ENCODE assay signal across 11 cellular contexts in genomic region chr1:54326577-54327385, GRCh38.
A peak's percentile ranks its signal among the peaks of the same experiment; 100 is the strongest.
DNase-seq lines count a peak whose midpoint lies in the region; ATAC-seq, FAIRE-seq and TF ChIP-seq lines count a peak whose summit lies in the region.
"Had no signal": no experiment of that assay in that cellular context is flagged by ENCODE, and none has a peak within 500 bp of the region (broad histone marks: within the 10 kb centered on the region; RNA-seq: fewer than 3 reads in every experiment).

No MANE protein-coding gene starts in this region.

- ATAC-seq in right cardiac atrium (no peak), GM19452 (IDR thresholded peaks at IDR 0.05; ENCODE audit: unreplicated experiment) (no peak)

- H3K27me3 ChIP-seq in SJCRH30: no peaks in the 10 kb centered on the region
- H3K27me3 ChIP-seq in right cardiac atrium (ENCODE audit: control insufficient read depth, insufficient read depth): no peaks in the 10 kb centered on the region

- H3K9me3 ChIP-seq in SJCRH30 (replicated peaks) (no peaks in the 10 kb centered on the region), right cardiac atrium (ENCODE audit: control insufficient read depth, low read length) (no peaks in the 10 kb centered on the region)

- H3K4me3 ChIP-seq in SJCRH30: peak overlapping the region; percentile 25
- H3K4me3 ChIP-seq in right cardiac atrium (ENCODE audit: low read length): no peak overlapping the region

- 64% methylated on average over 11 of the region's 11 CpGs for WGBS in right cardiac atrium

- H3K27ac ChIP-seq in SJCRH30 (peak overlapping the region; percentile 47; the same call in 1 of the 2 replicates), right cardiac atrium (ENCODE audit: low read length) (peak overlapping the region; percentile 73)

- H3K4me1 ChIP-seq in SJCRH30 (peaks cover 45% of the 10 kb centered on the region), right cardiac atrium (ENCODE audit: control insufficient read depth, insufficient read depth, low read length) (peaks cover 49% of the 10 kb centered on the region)

- TF ChIP-seq POLR2A in H54 (IDR thresholded peaks at IDR 0.05; ENCODE audit: low read depth, low read length): no peak

- no peaks in the 10 kb centered on the region for H3K36me3 ChIP-seq in SJCRH30

- FAIRE-seq in H54 (lab: Jason Lieb, UNC): no peak
- FAIRE-seq: frontal cortex had no signal

- intact Hi-C loops in right cardiac atrium (cut with DNase I): loop anchor here in 1 of 4 donors (10.0 kb wide), 1 partner anchor 78 kb away; the partner anchor contains the start of gene SSBP3

- DNase-seq in DMS 273 (lab: John Stamatoyannopoulos, UW; ENCODE audit: unreplicated experiment): peak; percentile 76
- peak; percentile 49 to 77 for DNase-seq in SJCRH30
- no peak for DNase-seq in right cardiac atrium
- DNase-seq in retina: peak; percentile 12
- DNase-seq in stimulated activated CD4-positive, alpha-beta T cell treated with anti-CD3 and anti-CD28 coated beads, Interleukin-2, amount 100 ng/mL, for 48 hours: no peak
- DNase-seq in H54 (ENCODE audit: insufficient read length, low spot score): no peak
- DNase-seq in AG20443 (ENCODE audit: low spot score): no peak
- DNase-seq: activated CD4-positive, alpha-beta T cell treated with anti-CD3 and anti-CD28 coated beads for 48 hours; NCI-H1092 had no signal

Comparison
In these comparisons a context has a peak if more than half of its experiments do, and no peak if none do; other contexts are left out.
1. DNase-seq: peak in DMS 273 (single experiment), SJCRH30 (2 of 2) and retina (single experiment); none in right cardiac atrium (0 of 3), stimulated activated CD4-positive, alpha-beta T cell treated with anti-CD3 and anti-CD28 coated beads, Interleukin-2, amount 100 ng/mL, for 48 hours (0 of 2), H54 (single experiment) and AG20443 (single experiment).